ENCODE assay signal across 7 cellular contexts in the genomic region with DNA sequence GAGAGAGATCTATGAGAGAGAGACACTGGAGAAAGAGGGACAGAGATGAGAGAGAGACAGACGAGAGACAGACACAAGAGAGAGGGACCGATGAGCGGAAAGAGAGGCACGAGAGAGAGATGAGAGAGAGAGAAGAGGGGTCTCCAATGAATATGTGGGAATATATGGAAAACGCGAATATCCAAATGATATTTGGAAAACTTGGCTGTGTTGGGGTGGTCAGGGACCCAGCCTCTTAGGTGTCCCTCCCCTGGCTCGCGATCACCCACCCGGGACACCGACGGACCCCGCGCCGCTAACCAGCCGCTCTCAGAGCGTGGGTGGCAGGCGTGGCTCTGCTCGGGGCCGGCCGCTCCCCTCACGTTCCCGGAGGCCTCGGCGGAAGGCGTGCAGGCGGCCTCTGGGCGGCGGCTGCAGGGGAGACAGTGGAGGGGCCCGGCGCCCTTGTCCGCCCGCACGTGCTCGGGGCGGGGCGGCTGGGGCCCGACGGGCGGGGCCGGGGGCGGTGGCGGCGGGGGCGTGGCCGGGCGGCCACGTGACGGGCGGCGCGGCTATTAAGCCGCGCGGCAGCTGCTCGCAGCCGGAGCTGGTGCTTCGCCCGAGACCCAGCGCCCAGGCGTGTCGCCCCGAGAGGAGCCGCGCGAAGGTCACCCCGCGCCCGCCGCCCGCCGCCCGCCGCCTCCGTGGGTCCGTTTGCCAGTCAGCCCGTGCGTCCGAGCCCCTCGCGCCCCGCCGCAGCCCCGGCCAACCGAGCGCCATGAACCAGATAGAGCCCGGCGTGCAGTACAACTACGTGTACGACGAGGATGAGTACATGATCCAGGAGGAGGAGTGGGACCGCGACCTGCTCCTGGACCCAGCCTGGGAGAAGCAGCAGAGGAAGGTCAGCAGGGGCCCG. TPM values are rescaled to one million over a fixed set of nuclear protein-coding genes. Genes with fewer than 3 reads are reported as not detected.
DNase-seq lines count a peak whose midpoint lies in the region; ATAC-seq and TF ChIP-seq lines count a peak whose summit lies in the region.

Gene ACTN2, plus strand, starts transcription at position 583 of the 898 bp plus-strand sequence. Its CDS starts 175 bp downstream, at position 758.

- H3K4me3 ChIP-seq in SK-N-SH (ENCODE audit: low read depth in 2 of 2, low read length in 1 of 2) (peak within 1 kb of the TSS; percentile 46 to 68), adipocyte (ENCODE audit: low read length) (peak within 1 kb of the TSS; percentile 73), hepatocyte (peak within 1 kb of the TSS; percentile 42), sigmoid colon (peak within 1 kb of the TSS; percentile 6 to 54 (median 51))

- H3K9me2 ChIP-seq in SK-N-SH (no peaks in the 10 kb centered on the region), hepatocyte (replicated peaks; ENCODE audit: insufficient read depth) (no peaks in the 10 kb centered on the region)

- H3K79me2 ChIP-seq in SK-N-SH (ENCODE audit: insufficient read depth) (no peaks in the 10 kb centered on the region), hepatocyte (no peaks in the 10 kb centered on the region)

- 37% methylated on average over 7 of the region's 93 CpGs for WGBS in SK-N-SH (ENCODE audit: low lambda C conversion rate)
- WGBS in hepatocyte (ENCODE audit: low lambda C conversion rate, missing lambda C conversion rate), result 15% methylated on average over 39 of the region's 93 CpGs
- WGBS in sigmoid colon, 2 donors, result 5 to 10% methylated on average over 93 of the region's 93 CpGs

- H3K36me3 ChIP-seq in SK-N-SH (replicated peaks in 1 of 2; ENCODE audit: control insufficient read depth in 1 of 2, insufficient read depth in 2 of 2, low read length in 1 of 2), result no peaks in the 10 kb centered on the region
- no peaks in the 10 kb centered on the region for H3K36me3 ChIP-seq in adipocyte (ENCODE audit: control insufficient read depth, insufficient read depth, low read length, severe bottlenecking)
- no peaks in the 10 kb centered on the region for H3K36me3 ChIP-seq in hepatocyte (replicated peaks; ENCODE audit: insufficient read depth, low read depth)
- no peaks in the 10 kb centered on the region for H3K36me3 ChIP-seq in sigmoid colon

- TF ChIP-seq CTCF in SK-N-SH (IDR thresholded peaks at IDR 0.05) (no peak), hepatocyte (IDR thresholded peaks at IDR 0.05; ENCODE audit: poor library complexity) (no peak), sigmoid colon (IDR thresholded peaks at IDR 0.05) (no peak)

- TF ChIP-seq POLR2A in sigmoid colon (IDR thresholded peaks at IDR 0.05), result no peak

- intact Hi-C loops in sigmoid colon (cut with DNase I), result no loop called here

- POLR2A ChIA-PET in SK-N-SH (lab: Yijun Ruan, JAX), result interaction anchor here (1.0 kb wide), 1 partner anchor 82 kb away, joined by 3 read pairs; the partner anchor contains the start of gene HEATR1

- peak; percentile 73 for ATAC-seq in HG03108 (IDR thresholded peaks at IDR 0.05; ENCODE audit: unreplicated experiment)

- TF ChIP-seq EP300 in SK-N-SH (IDR thresholded peaks at IDR 0.05; ENCODE audit: borderline replicate concordance in 1 of 2, low read depth in 1 of 2, low read length in 1 of 2), result no peak
- no peak for TF ChIP-seq EP300 in sigmoid colon (IDR thresholded peaks at IDR 0.05)

- no peaks in the 10 kb centered on the region for H3F3A ChIP-seq in SK-N-SH (replicated peaks; ENCODE audit: insufficient read depth)

- peaks cover 0 to 6% of the 10 kb centered on the region in 2 experiments; a peak in 1 of 4 replicates for H3K4me1 ChIP-seq in SK-N-SH (ENCODE audit: control insufficient read depth in 1 of 2, insufficient read depth in 2 of 2, low read depth in 1 of 2, low read length in 1 of 2)
- peaks cover 2% of the 10 kb centered on the region for H3K4me1 ChIP-seq in adipocyte (ENCODE audit: control insufficient read depth, insufficient read depth, low read length)
- H3K4me1 ChIP-seq in hepatocyte (ENCODE audit: insufficient read depth), result peaks cover 3% of the 10 kb centered on the region
- peaks cover 0 to 19% (median 14%) of the 10 kb centered on the region in 4 donors for H3K4me1 ChIP-seq in sigmoid colon

- H3K27me3 ChIP-seq in SK-N-SH (ENCODE audit: insufficient read depth) (peaks cover 7% of the 10 kb centered on the region; the same call in 1 of the 2 replicates), adipocyte (replicated peaks; ENCODE audit: control insufficient read depth, insufficient read depth, low read length) (peaks cover 25% of the 10 kb centered on the region), hepatocyte (peaks cover 23% of the 10 kb centered on the region), sigmoid colon (peaks cover 0 to 31% (median 3%) of the 10 kb centered on the region in 3 donors)

- H4K20me1 ChIP-seq in SK-N-SH (ENCODE audit: insufficient read depth) (no peaks in the 10 kb centered on the region), hepatocyte (ENCODE audit: insufficient read depth, poor library complexity, severe bottlenecking) (no peaks in the 10 kb centered on the region)

- H3K9me3 ChIP-seq in SK-N-SH (no peaks in the 10 kb centered on the region), adipocyte (ENCODE audit: control insufficient read depth, low read length) (no peaks in the 10 kb centered on the region), hepatocyte (ENCODE audit: low read depth) (no peaks in the 10 kb centered on the region), sigmoid colon (no peaks in the 10 kb centered on the region)

- H3K4me2 ChIP-seq in SK-N-SH (peak within 1 kb of the TSS; percentile 92), hepatocyte (peak within 1 kb of the TSS; percentile 87)

- DNase-seq in GM19238 (ENCODE audit: insufficient read length, low spot score) (peak; percentile 48), SK-N-SH (peak; percentile 94), adipocyte (ENCODE audit: low read depth) (peak; percentile 27), hepatocyte (ENCODE audit: low spot score) (peak; percentile 86), sigmoid colon (peak; percentile 76), AML-193 (lab: John Stamatoyannopoulos, UW) (no peak)

- no peak for TF ChIP-seq RAD21 in SK-N-SH (IDR thresholded peaks at IDR 0.05; ENCODE audit: low read length)

- H3K27ac ChIP-seq in SK-N-SH (ENCODE audit: low read depth in 2 of 2, low read length in 1 of 2), result no peak within 1 kb of the TSS
- H3K27ac ChIP-seq in hepatocyte, result no peak within 1 kb of the TSS
- H3K27ac ChIP-seq in sigmoid colon, result peak within 1 kb of the TSS in 1 of 4 donors; percentile 64

- peak within 1 kb of the TSS; percentile 88; the same call in 1 of the 2 replicates for H2AFZ ChIP-seq in SK-N-SH (ENCODE audit: low read depth)
- peak within 1 kb of the TSS; percentile 78 for H2AFZ ChIP-seq in hepatocyte

- CTCF ChIA-PET in SK-N-SH (lab: Yijun Ruan, JAX), result interaction anchor here (1.3 to 1.4 kb wide), 2 partner anchors 32 to 73 kb away, joined by 3 to 4 read pairs; no protein-coding TSS in a partner anchor

- H3K9ac ChIP-seq in SK-N-SH, result no peak within 1 kb of the TSS; the same call in 1 of the 2 replicates
- no peak within 1 kb of the TSS for H3K9ac ChIP-seq in adipocyte (ENCODE audit: low read length)

TF ChIP-seq in SK-N-SH, 30 proteins besides CTCF, POLR2A, EP300 and RAD21 (continues in another document):
- TF ChIP-seq MEF2A (IDR thresholded peaks at IDR 0.05; ENCODE audit: borderline replicate concordance, low read depth) (no peak), TCF12 (IDR thresholded peaks at IDR 0.05) (no peak), SIN3A (IDR thresholded peaks at IDR 0.05; ENCODE audit: borderline replicate concordance, low read depth, low read length) (no peak), FOXM1 (IDR thresholded peaks at IDR 0.05; ENCODE audit: low read depth) (no peak), NRF1 (IDR thresholded peaks at IDR 0.05; ENCODE audit: low read depth, low read length) (no peak), GATA2 (CRISPR knock-in tag; IDR thresholded peaks at IDR 0.05) (no peak), POLR2AphosphoS5 (IDR thresholded peaks at IDR 0.05; ENCODE audit: low read depth, low read length) (no peak), YY1 (IDR thresholded peaks at IDR 0.05; ENCODE audit: low read depth) (no peak), USF1 (IDR thresholded peaks at IDR 0.05; ENCODE audit: borderline replicate concordance, low read depth) (peak; percentile 63; the same call in 1 of the 2 replicates), CHD2 (IDR thresholded peaks at IDR 0.05; ENCODE audit: low read length, partially characterized antibody) (no peak), RFX5 (IDR thresholded peaks at IDR 0.05; ENCODE audit: low read length) (no peak)
- TF ChIP-seq, protein P1, sequence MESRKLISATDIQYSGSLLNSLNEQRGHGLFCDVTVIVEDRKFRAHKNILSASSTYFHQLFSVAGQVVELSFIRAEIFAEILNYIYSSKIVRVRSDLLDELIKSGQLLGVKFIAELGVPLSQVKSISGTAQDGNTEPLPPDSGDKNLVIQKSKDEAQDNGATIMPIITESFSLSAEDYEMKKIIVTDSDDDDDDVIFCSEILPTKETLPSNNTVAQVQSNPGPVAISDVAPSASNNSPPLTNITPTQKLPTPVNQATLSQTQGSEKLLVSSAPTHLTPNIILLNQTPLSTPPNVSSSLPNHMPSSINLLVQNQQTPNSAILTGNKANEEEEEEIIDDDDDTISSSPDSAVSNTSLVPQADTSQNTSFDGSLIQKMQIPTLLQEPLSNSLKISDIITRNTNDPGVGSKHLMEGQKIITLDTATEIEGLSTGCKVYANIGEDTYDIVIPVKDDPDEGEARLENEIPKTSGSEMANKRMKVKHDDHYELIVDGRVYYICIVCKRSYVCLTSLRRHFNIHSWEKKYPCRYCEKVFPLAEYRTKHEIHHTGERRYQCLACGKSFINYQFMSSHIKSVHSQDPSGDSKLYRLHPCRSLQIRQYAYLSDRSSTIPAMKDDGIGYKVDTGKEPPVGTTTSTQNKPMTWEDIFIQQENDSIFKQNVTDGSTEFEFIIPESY (IDR thresholded peaks at IDR 0.05; ENCODE audit: borderline replicate concordance, low read depth), result no peak
- TF ChIP-seq, protein P2, sequence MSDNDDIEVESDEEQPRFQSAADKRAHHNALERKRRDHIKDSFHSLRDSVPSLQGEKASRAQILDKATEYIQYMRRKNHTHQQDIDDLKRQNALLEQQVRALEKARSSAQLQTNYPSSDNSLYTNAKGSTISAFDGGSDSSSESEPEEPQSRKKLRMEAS (IDR thresholded peaks at IDR 0.05; ENCODE audit: low read depth), result peak; percentile 44; the same call in 1 of the 2 replicates

RNA-seq across cellular contexts. Expression of gene ACTN2, which starts in this region (rescaled TPM):
- polyA plus RNA-seq in SK-N-SH (2012; rRNA removed) (0.10 and 0.15 TPM in 2 replicates), hepatocyte (0.57 and 1.7 TPM in 2 replicates), sigmoid colon (1 to 10 TPM in 2 of 3 donors, under 1 TPM in 1; 0.55 to 1.8 (median 1.2) TPM)
- 0.03 TPM in 2 replicates for polyA plus RNA-seq in SK-N-SH (2012; cell fraction: cytosol; rRNA removed)
- polyA plus RNA-seq in SK-N-SH (2012; cell fraction: nucleus; rRNA removed), result 0.76 TPM in 2 replicates
- total RNA-seq in hepatocyte (0.17 TPM in 1 of 2 replicates, not detected in the other), sigmoid colon (1 to 10 TPM in 1 of 4 donors, under 1 TPM in 2, not detected in 1; 0.36 to 1.6 (median 0.66) TPM)

Comparison
In these comparisons a context has a peak if more than half of its experiments do, and no peak if none do; other contexts are left out.
1. Peak in DNase-seq, H3K4me3 ChIP-seq and H3K4me2 ChIP-seq in SK-N-SH; RNA of the gene not detected or under 1 TPM.
2. DNase-seq: peak in GM19238 (single experiment), adipocyte (single experiment), hepatocyte (single experiment) and sigmoid colon (single experiment); none in AML-193 (0 of 2).
3. Peak in every context shown above with its lines, with median percentiles within 50 percentile points of each other: H3K4me3 ChIP-seq.